In the genomic region with DNA sequence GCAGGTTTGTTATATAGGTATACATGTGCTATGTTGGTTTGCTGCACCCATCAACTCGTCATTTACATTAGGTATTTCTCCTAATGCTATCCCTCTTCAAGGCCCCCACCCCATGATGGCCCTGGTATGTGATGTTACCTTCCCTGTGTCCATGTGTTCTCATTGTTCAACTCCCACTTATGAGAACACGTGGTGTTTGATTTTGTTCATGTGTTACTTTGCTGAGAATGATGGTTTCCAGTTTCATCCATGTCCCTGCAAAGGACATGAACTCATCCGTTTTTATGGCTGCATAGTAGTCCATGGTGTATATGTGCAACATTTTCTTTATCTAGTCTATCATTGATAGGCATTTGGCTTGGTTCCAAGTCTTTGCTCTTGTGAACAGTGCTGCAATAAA, we compare ENCODE assay signal across 2 cellular contexts.
DNase-seq lines count a peak whose midpoint lies in the region; ATAC-seq, FAIRE-seq and TF ChIP-seq lines count a peak whose summit lies in the region.
"Not testable (repeated sequence)": the region's sequence is repeated elsewhere in the genome, so short reads cannot be mapped to it uniquely, and the experiment has no call there.

No MANE protein-coding gene starts in this region.

- intact Hi-C loops in K562 (cut with micrococcal nuclease); HepG2 (cut with micrococcal nuclease; ENCODE audit: unreplicated experiment): not testable (repeated sequence)

- H3K9ac ChIP-seq in K562 (ENCODE audit: insufficient read depth in 1 of 2, low read depth in 2 of 2, low read length in 2 of 2); HepG2 (ENCODE audit: insufficient read depth, low read depth, low read length): not testable (repeated sequence)

- not testable (repeated sequence) for H3K79me2 ChIP-seq in K562 (ENCODE audit: control insufficient read depth, insufficient read depth, low read length); HepG2 (ENCODE audit: insufficient read depth, low read length)

- not testable (repeated sequence) for BruUV-seq in K562 (replicated peaks; lab: Mats Ljungman, UMichigan); HepG2 (replicated peaks; lab: Mats Ljungman, UMichigan)

- DNase-seq in K562 (ENCODE audit: extremely low read depth in 1 of 4, low spot score in 3 of 4); HepG2 (ENCODE audit: low spot score): not testable (repeated sequence)

- TF ChIP-seq RAD21 in K562 (CRISPR knock-in tag; conservative IDR thresholded peaks at IDR 0.05 in 1 of 2, IDR thresholded peaks at IDR 0.05 in 1 of 2); HepG2 (CRISPR knock-in tag; IDR thresholded peaks at IDR 0.05): not testable (repeated sequence)

- not testable (repeated sequence) for H3K4me1 ChIP-seq in K562 (replicated peaks in 1 of 2; ENCODE audit: control insufficient read depth in 2 of 2, insufficient read depth in 2 of 2, low read length in 2 of 2); HepG2 (ENCODE audit: insufficient read depth, low read length)

- H3K27me3 ChIP-seq in K562 (ENCODE audit: control insufficient read depth in 2 of 2, insufficient read depth in 2 of 2, low read length in 2 of 2); HepG2 (ENCODE audit: control insufficient read depth in 1 of 2, insufficient read depth in 2 of 2, low read length in 2 of 2): not testable (repeated sequence)

- in situ Hi-C loops in K562 (cut with MboI); HepG2 (cut with HindIII; ENCODE audit: extremely low pct_ligation_motif_present, low pct_unique_long_range_greater_than_20kb): not testable (repeated sequence)

- H3K9me3 ChIP-seq in K562 (replicated peaks; ENCODE audit: control insufficient read depth, insufficient read depth, low read depth, low read length); HepG2 (ENCODE audit: low read length): not testable (repeated sequence)

- POLR2A ChIA-PET in K562 (lab: Yijun Ruan, JAX): not testable (repeated sequence)
- POLR2A ChIA-PET in HepG2 (lab: Yijun Ruan, JAX): interaction anchor here (0.7 kb wide), 1 partner anchor 155 kb away, joined by 4 read pairs; no protein-coding TSS in a partner anchor

- not testable (repeated sequence) for H2AFZ ChIP-seq in K562 (ENCODE audit: low read depth, low read length); HepG2 (ENCODE audit: low read length)

- not testable (repeated sequence) for TF ChIP-seq EP300 in K562 (IDR thresholded peaks at IDR 0.05; ENCODE audit: low read length); HepG2 (IDR thresholded peaks at IDR 0.05; ENCODE audit: low read depth in 2 of 2, low read length in 2 of 2); HepG2 (CRISPR knock-in tag; IDR thresholded peaks at IDR 0.05; ENCODE audit: borderline replicate concordance)

- not testable (repeated sequence) for H3K9me1 ChIP-seq in K562 (ENCODE audit: control insufficient read depth, insufficient read depth, low read length)

- not testable (repeated sequence) for H3K4me3 ChIP-seq in K562; HepG2 (replicated peaks in 1 of 3; ENCODE audit: insufficient read depth in 1 of 3, low read depth in 2 of 3, low read length in 3 of 3)

- CTCF ChIA-PET in K562 (lab: Yijun Ruan, JAX; ENCODE audit: low intra/inter-chr PET ratio); HepG2 (lab: Yijun Ruan, JAX; ENCODE audit: low intra/inter-chr PET ratio, low total read pairs): not testable (repeated sequence)

- H4K20me1 ChIP-seq in K562 (replicated peaks; ENCODE audit: control insufficient read depth, insufficient read depth, low read length); HepG2 (ENCODE audit: insufficient read depth, low read length): not testable (repeated sequence)

- not testable (repeated sequence) for ATAC-seq in K562, HepG2

- not testable (repeated sequence) for TF ChIP-seq POLR2A in K562 (conservative IDR thresholded peaks at IDR 0.05); HepG2 (IDR thresholded peaks at IDR 0.05; ENCODE audit: insufficient read depth in 1 of 2, low read depth in 2 of 2, low read length in 2 of 2)

- not testable (repeated sequence) for H3K36me3 ChIP-seq in K562 (ENCODE audit: control insufficient read depth, insufficient read depth, low read length); HepG2 (replicated peaks in 1 of 2; ENCODE audit: control insufficient read depth in 1 of 2, insufficient read depth in 2 of 2, low read length in 2 of 2)

- FAIRE-seq in K562 (lab: Jason Lieb, UNC); HepG2 (lab: Jason Lieb, UNC): not testable (repeated sequence)

- H3K4me2 ChIP-seq in K562 (ENCODE audit: insufficient read depth, low read length); HepG2 (ENCODE audit: low read depth, low read length): not testable (repeated sequence)

- H3K27ac ChIP-seq in K562 (ENCODE audit: extremely low read depth, low read depth, low read length); HepG2 (ENCODE audit: extremely low read length, insufficient read depth, low read length): not testable (repeated sequence)

- TF ChIP-seq CTCF in K562 (IDR thresholded peaks at IDR 0.05 in 2 of 3, conservative IDR thresholded peaks at IDR 0.05 in 1 of 3; ENCODE audit: insufficient read depth in 2 of 3, low read depth in 1 of 3, low read length in 3 of 3); HepG2 (CRISPR knock-in tag; IDR thresholded peaks at IDR 0.05): not testable (repeated sequence)

- 3% methylated on average over 3 of the region's 3 CpGs for WGBS in K562 (ENCODE audit: insufficient coverage, low coverage, missing lambda C conversion rate)
- WGBS in HepG2 (ENCODE audit: low lambda C conversion rate): 10% methylated on average over 3 of the region's 3 CpGs

TF ChIP-seq in K562, 482 proteins besides CTCF, POLR2A, EP300 and RAD21:
- TF ChIP-seq NFIC (IDR thresholded peaks at IDR 0.05): 0 out of 2 replicates have a peak, but pooled peaks have one; percentile 10

TF ChIP-seq in HepG2, 621 proteins besides CTCF, POLR2A, EP300 and RAD21:
- TF ChIP-seq, protein P1, sequence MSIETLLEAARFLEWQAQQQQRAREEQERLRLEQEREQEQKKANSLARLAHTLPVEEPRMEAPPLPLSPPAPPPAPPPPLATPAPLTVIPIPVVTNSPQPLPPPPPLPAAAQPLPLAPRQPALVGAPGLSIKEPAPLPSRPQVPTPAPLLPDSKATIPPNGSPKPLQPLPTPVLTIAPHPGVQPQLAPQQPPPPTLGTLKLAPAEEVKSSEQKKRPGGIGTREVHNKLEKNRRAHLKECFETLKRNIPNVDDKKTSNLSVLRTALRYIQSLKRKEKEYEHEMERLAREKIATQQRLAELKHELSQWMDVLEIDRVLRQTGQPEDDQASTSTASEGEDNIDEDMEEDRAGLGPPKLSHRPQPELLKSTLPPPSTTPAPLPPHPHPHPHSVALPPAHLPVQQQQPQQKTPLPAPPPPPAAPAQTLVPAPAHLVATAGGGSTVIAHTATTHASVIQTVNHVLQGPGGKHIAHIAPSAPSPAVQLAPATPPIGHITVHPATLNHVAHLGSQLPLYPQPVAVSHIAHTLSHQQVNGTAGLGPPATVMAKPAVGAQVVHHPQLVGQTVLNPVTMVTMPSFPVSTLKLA (IDR thresholded peaks at IDR 0.05): peak; percentile 97
